Comparison of ENCODE assay signal across 16 cellular contexts in the genomic region with DNA sequence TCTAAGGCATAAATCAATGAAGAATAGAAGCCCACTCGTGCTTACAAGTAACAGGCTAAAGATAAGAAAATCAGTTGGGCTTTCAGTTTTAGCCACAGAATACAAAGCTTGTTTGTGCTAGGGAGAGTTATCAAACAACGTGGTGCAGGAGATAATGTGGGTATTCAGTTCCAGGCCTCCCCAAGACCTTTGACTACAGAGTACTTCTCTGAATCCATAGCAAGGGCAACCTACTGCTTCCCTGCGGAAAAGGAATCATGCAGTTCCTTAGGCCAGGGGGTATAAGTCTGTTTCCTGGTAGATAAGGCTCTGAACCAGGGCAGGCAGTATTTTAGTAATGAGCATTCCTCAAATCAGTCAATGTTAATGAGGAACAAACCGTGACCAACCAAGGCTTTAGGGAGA.
DNase-seq lines count a peak whose midpoint lies in the region; ATAC-seq and TF ChIP-seq lines count a peak whose summit lies in the region.
"Had no signal": no experiment of that assay in that cellular context is flagged by ENCODE, and none has a peak within 500 bp of the region (broad histone marks: within the 10 kb centered on the region; RNA-seq: fewer than 3 reads in every experiment).

No MANE protein-coding gene starts in this region.

- TF ChIP-seq CTCF in heart left ventricle (IDR thresholded peaks at IDR 0.05) = no peak
- TF ChIP-seq CTCF in MM.1S (IDR thresholded peaks at IDR 0.05; ENCODE audit: low read length) = no peak
- no peak for TF ChIP-seq CTCF in testis (IDR thresholded peaks at IDR 0.05)

- no peaks in the 10 kb centered on the region for H3K9me2 ChIP-seq in MM.1S (replicated peaks; ENCODE audit: insufficient read depth, low read length)

- ATAC-seq in heart left ventricle (peak in 3 of 4 donors; percentile 18 to 28 (median 26)), Right ventricle myocardium superior (ENCODE audit: poor library complexity) (no peak)
- no peak for ATAC-seq in activated naive CD4-positive, alpha-beta T cell treated with anti-CD3 and anti-CD28 coated beads, Interleukin-2, amount 50 U/mL, for 72 hours
- ATAC-seq: T-cell had no signal

- TF ChIP-seq POLR2A in heart left ventricle (IDR thresholded peaks at IDR 0.05) (no peak), testis (IDR thresholded peaks at IDR 0.05) (no peak)

- H3F3A ChIP-seq in MM.1S (ENCODE audit: insufficient read depth, low read length) = no peaks in the 10 kb centered on the region; the same call in 1 of the 2 replicates

- H3K4me3 ChIP-seq in heart left ventricle = no peak overlapping the region
- H3K4me3 ChIP-seq in MM.1S (ENCODE audit: low read length) = no peak overlapping the region
- H3K4me3 ChIP-seq in testis = no peak overlapping the region

- peaks cover 0 to 16% (median 4%) of the 10 kb centered on the region in 12 donors for H3K4me1 ChIP-seq in heart left ventricle
- peaks cover 25% of the 10 kb centered on the region for H3K4me1 ChIP-seq in MM.1S (ENCODE audit: low read length)
- peaks cover 17% of the 10 kb centered on the region for H3K4me1 ChIP-seq in testis

- H3K9me3 ChIP-seq in heart left ventricle (no peaks in the 10 kb centered on the region), MM.1S (replicated peaks; ENCODE audit: insufficient read depth, low read length) (no peaks in the 10 kb centered on the region), testis (no peaks in the 10 kb centered on the region)

- 20 to 30% (median 22%) methylated on average over 4 of the region's 4 CpGs for WGBS in heart left ventricle, 4 donors
- WGBS in testis, 2 donors = 27 to 31% methylated on average over 4 of the region's 4 CpGs

- intact Hi-C loops in heart left ventricle (cut with DNase I) (no loop called here), Right ventricle myocardium superior (cut with DNase I) (no loop called here), testis (cut with DNase I; ENCODE audit: low total_unique reads) (no loop called here)

- no peaks in the 10 kb centered on the region for H3K79me2 ChIP-seq in MM.1S (ENCODE audit: low read length)

- H3K4me2 ChIP-seq in MM.1S (ENCODE audit: low read depth, low read length) = peak overlapping the region; percentile 27; the same call in 1 of the 2 replicates

- no peaks in the 10 kb centered on the region for H3K9me3 Mint-ChIP-seq in activated naive CD4-positive, alpha-beta T cell treated with anti-CD3 and anti-CD28 coated beads, Interleukin-2, amount 50 U/mL, for 72 hours
- H3K9me3 Mint-ChIP-seq: activated CD4-positive, alpha-beta T cell treated with anti-CD3 and anti-CD28 coated beads, Interleukin-2, amount 10 ng/mL, durations not matched to agents 24 days and 14 days; activated T-helper 2 cell treated with anti-CD3 and anti-CD28 coated beads, Interferon-gamma antibody, Interleukin-2, Interleukin-4, amounts not matched to agents 10 μg/mL and 5 μg/mL and 100 μg/mL, durations not matched to agents 14 hours and 24 hours and 36 hours; T-cell; type B pancreatic cell had no signal

- no peak overlapping the region for H3K27ac Mint-ChIP-seq in activated naive CD4-positive, alpha-beta T cell treated with anti-CD3 and anti-CD28 coated beads, Interleukin-2, amount 50 U/mL, for 72 hours
- H3K27ac Mint-ChIP-seq: activated CD4-positive, alpha-beta T cell treated with anti-CD3 and anti-CD28 coated beads, Interleukin-2, amount 10 ng/mL, durations not matched to agents 24 days and 14 days; activated T-helper 2 cell treated with anti-CD3 and anti-CD28 coated beads, Interferon-gamma antibody, Interleukin-2, Interleukin-4, amounts not matched to agents 10 μg/mL and 5 μg/mL and 100 μg/mL, durations not matched to agents 14 hours and 24 hours and 36 hours; T-cell; type B pancreatic cell had no signal

- H3K36me3 ChIP-seq in heart left ventricle (no peaks in the 10 kb centered on the region), MM.1S (replicated peaks; ENCODE audit: insufficient read depth, low read length) (no peaks in the 10 kb centered on the region), testis (ENCODE audit: low read depth, missing control alignments) (no peaks in the 10 kb centered on the region)

- H3K27me3 ChIP-seq in heart left ventricle (no peaks in the 10 kb centered on the region), MM.1S (replicated peaks; ENCODE audit: insufficient read depth, low read length) (no peaks in the 10 kb centered on the region), testis (no peaks in the 10 kb centered on the region)

- H2AFZ ChIP-seq in MM.1S (ENCODE audit: low read length) = no peak overlapping the region

- H4K20me1 ChIP-seq in MM.1S (ENCODE audit: insufficient read depth, low read length) = no peaks in the 10 kb centered on the region

- H3K27ac ChIP-seq in heart left ventricle (no peak overlapping the region), MM.1S (ENCODE audit: low read length) (no peak overlapping the region), testis (peak overlapping the region in 1 of 2 donors; percentile 64)

- H3K9ac ChIP-seq in MM.1S (ENCODE audit: low read length) = no peak overlapping the region

- DNase-seq in heart left ventricle (no peak), Right ventricle myocardium superior (no peak), MM.1S (no peak), islet precursor cell (peak; percentile 69), testis (peak; percentile 24), NAMALWA (ENCODE audit: low spot score) (no peak), GOT3 (lab: John Stamatoyannopoulos, UW) (no peak)
- no peak for DNase-seq in activated naive CD4-positive, alpha-beta T cell treated with anti-CD3 and anti-CD28 coated beads, Interleukin-2, amount 50 U/mL, for 72 hours (ENCODE audit: low spot score in 2 of 2)
- DNase-seq: activated CD4-positive, alpha-beta T cell treated with anti-CD3 and anti-CD28 coated beads, Interleukin-2, amount 10 ng/mL, durations not matched to agents 24 days and 14 days; kidney glomerular epithelial cell; NCI-H2081 treated with DMSO at 0.1 percent for 48 hours; occipital lobe; stimulated activated CD4-positive, alpha-beta T cell treated with anti-CD3 and anti-CD28 coated beads, Interleukin-12 subunit alpha, Interleukin-12 subunit beta, amount 100 ng/mL, for 4 hours; T-cell had no signal

- no peaks in the 10 kb centered on the region for H3K36me3 Mint-ChIP-seq in activated naive CD4-positive, alpha-beta T cell treated with anti-CD3 and anti-CD28 coated beads, Interleukin-2, amount 50 U/mL, for 72 hours
- H3K36me3 Mint-ChIP-seq: T-cell, type B pancreatic cell had no signal

Comparison
In these comparisons a context has a peak if more than half of its experiments do, and no peak if none do; other contexts are left out.
1. ATAC-seq: peak in heart left ventricle (3 of 4); none in Right ventricle myocardium superior (single experiment) and activated naive CD4-positive, alpha-beta T cell treated with anti-CD3 and anti-CD28 coated beads, Interleukin-2, amount 50 U/mL, for 72 hours (0 of 2).
2. DNase-seq: peak in islet precursor cell (single experiment) and testis (single experiment); none in heart left ventricle (0 of 5), Right ventricle myocardium superior (single experiment), MM.1S (single experiment), NAMALWA (single experiment), activated naive CD4-positive, alpha-beta T cell treated with anti-CD3 and anti-CD28 coated beads, Interleukin-2, amount 50 U/mL, for 72 hours (0 of 2) and GOT3 (single experiment).